Comparison of ENCODE assay signal across 1 cellular context in genomic region chr9:33024966-33025571, GRCh38.
A peak's percentile ranks its signal among the peaks of the same experiment; 100 is the strongest.
TF ChIP-seq lines count a peak whose summit lies in the region.

Gene DNAJA1 (plus strand): TSS chr9:33025273. CDS start chr9:33026485, 1,212 bp downstream.

TF ChIP-seq in HepG2, 621 proteins besides CTCF, POLR2A, EP300 and RAD21 (continued from another document and continues in another):
- TF ChIP-seq SNAPC4 (CRISPR knock-in tag; IDR thresholded peaks at IDR 0.05) (peak; percentile 85; the same call in 1 of the 2 replicates), WIZ (CRISPR knock-in tag; IDR thresholded peaks at IDR 0.05) (0 out of 2 replicates have a peak, but pooled peaks have one; percentile 29), ZNF468 (CRISPR knock-in tag; IDR thresholded peaks at IDR 0.05) (no peak), ADNP (CRISPR knock-in tag; IDR thresholded peaks at IDR 0.05) (no peak), ZNF724P (CRISPR knock-in tag; IDR thresholded peaks at IDR 0.05; ENCODE audit: borderline replicate concordance) (no peak), FOXA1 (IDR thresholded peaks at IDR 0.05) (no peak), FOXA1 (CRISPR knock-in tag; IDR thresholded peaks at IDR 0.05) (no peak), SYNCRIP (IDR thresholded peaks at IDR 0.05; ENCODE audit: insufficient read depth, low read depth, low read length) (no peak), TFAP4 (IDR thresholded peaks at IDR 0.05; ENCODE audit: borderline replicate concordance, low read depth) (peak; percentile 46; the same call in 1 of the 2 replicates), MEIS1 (CRISPR knock-in tag; IDR thresholded peaks at IDR 0.05; ENCODE audit: borderline replicate concordance) (no peak; the same call in 1 of the 2 replicates), NFYC (CRISPR knock-in tag; IDR thresholded peaks at IDR 0.05) (peak; percentile 41; the same call in 1 of the 2 replicates), PPARG (CRISPR knock-in tag; conservative IDR thresholded peaks at IDR 0.05) (peak; percentile 61; the same call in 1 of the 2 replicates), ZFYVE20 (CRISPR knock-in tag; IDR thresholded peaks at IDR 0.05; ENCODE audit: borderline replicate concordance, low read depth) (no peak), TCF7 (IDR thresholded peaks at IDR 0.05; ENCODE audit: low read depth) (no peak), ZNF776 (CRISPR knock-in tag; IDR thresholded peaks at IDR 0.05) (peak; percentile 89; the same call in 1 of the 2 replicates), ZFP90 (CRISPR knock-in tag; IDR thresholded peaks at IDR 0.05; ENCODE audit: borderline replicate concordance) (peak; percentile 65), ZNF275 (CRISPR knock-in tag; IDR thresholded peaks at IDR 0.05; ENCODE audit: borderline replicate concordance) (peak; percentile 80; the same call in 1 of the 2 replicates), NFKBIZ (CRISPR knock-in tag; IDR thresholded peaks at IDR 0.05) (no peak), MTF2 (CRISPR knock-in tag; IDR thresholded peaks at IDR 0.05; ENCODE audit: borderline replicate concordance) (peak; percentile 50; the same call in 1 of the 2 replicates), MAZ (IDR thresholded peaks at IDR 0.05; ENCODE audit: borderline replicate concordance, low read depth, low read length) (peak; percentile 92; the same call in 1 of the 2 replicates), MAZ (CRISPR knock-in tag; IDR thresholded peaks at IDR 0.05; ENCODE audit: low read depth) (no peak; the same call in 1 of the 2 replicates), ETV5 (CRISPR knock-in tag; IDR thresholded peaks at IDR 0.05; ENCODE audit: borderline replicate concordance) (peak; percentile 83), HOXA3 (CRISPR knock-in tag; IDR thresholded peaks at IDR 0.05) (peak; percentile 81), NAIF1 (CRISPR knock-in tag; IDR thresholded peaks at IDR 0.05; ENCODE audit: borderline replicate concordance) (0 out of 2 replicates have a peak, but pooled peaks have one; percentile 27), RBM39 (IDR thresholded peaks at IDR 0.05; ENCODE audit: low read depth, low read length, poor library complexity, severe bottlenecking) (peak; percentile 86), ZBTB38 (CRISPR knock-in tag; IDR thresholded peaks at IDR 0.05) (peak; percentile 82; the same call in 1 of the 2 replicates), ZNF354B (CRISPR knock-in tag; IDR thresholded peaks at IDR 0.05) (peak; percentile 94), ZFP37 (CRISPR knock-in tag; IDR thresholded peaks at IDR 0.05; ENCODE audit: borderline replicate concordance) (0 out of 2 replicates have a peak, but pooled peaks have one; percentile 21), THAP8 (CRISPR knock-in tag; IDR thresholded peaks at IDR 0.05; ENCODE audit: borderline replicate concordance) (no peak; the same call in 1 of the 2 replicates), SKIL (CRISPR knock-in tag; IDR thresholded peaks at IDR 0.05; ENCODE audit: borderline replicate concordance) (peak; percentile 47; the same call in 1 of the 2 replicates), TBP (CRISPR knock-in tag; IDR thresholded peaks at IDR 0.05) (no peak), POLR2AphosphoS2 (IDR thresholded peaks at IDR 0.05; ENCODE audit: low read depth, low read length) (peak; percentile 81; the same call in 1 of the 2 replicates), ZNF720 (CRISPR knock-in tag; IDR thresholded peaks at IDR 0.05) (0 out of 2 replicates have a peak, but pooled peaks have one; percentile 18), ZNF879 (CRISPR knock-in tag; IDR thresholded peaks at IDR 0.05) (no peak; the same call in 1 of the 2 replicates), ZUFSP (CRISPR knock-in tag; IDR thresholded peaks at IDR 0.05; ENCODE audit: borderline replicate concordance) (no peak), HNF1A (IDR thresholded peaks at IDR 0.05; ENCODE audit: low read depth) (no peak), HNF1A (CRISPR knock-in tag; IDR thresholded peaks at IDR 0.05; ENCODE audit: borderline replicate concordance) (peak; percentile 77), HDAC1 (CRISPR knock-in tag; IDR thresholded peaks at IDR 0.05) (peak; percentile 80), ZNF562 (CRISPR knock-in tag; IDR thresholded peaks at IDR 0.05; ENCODE audit: borderline replicate concordance) (no peak), TCF12 (IDR thresholded peaks at IDR 0.05) (no peak), TCF12 (CRISPR knock-in tag; IDR thresholded peaks at IDR 0.05) (peak; percentile 85), AHR (CRISPR knock-in tag; IDR thresholded peaks at IDR 0.05) (peak; percentile 89; the same call in 1 of the 2 replicates)
- TF ChIP-seq, protein P1, sequence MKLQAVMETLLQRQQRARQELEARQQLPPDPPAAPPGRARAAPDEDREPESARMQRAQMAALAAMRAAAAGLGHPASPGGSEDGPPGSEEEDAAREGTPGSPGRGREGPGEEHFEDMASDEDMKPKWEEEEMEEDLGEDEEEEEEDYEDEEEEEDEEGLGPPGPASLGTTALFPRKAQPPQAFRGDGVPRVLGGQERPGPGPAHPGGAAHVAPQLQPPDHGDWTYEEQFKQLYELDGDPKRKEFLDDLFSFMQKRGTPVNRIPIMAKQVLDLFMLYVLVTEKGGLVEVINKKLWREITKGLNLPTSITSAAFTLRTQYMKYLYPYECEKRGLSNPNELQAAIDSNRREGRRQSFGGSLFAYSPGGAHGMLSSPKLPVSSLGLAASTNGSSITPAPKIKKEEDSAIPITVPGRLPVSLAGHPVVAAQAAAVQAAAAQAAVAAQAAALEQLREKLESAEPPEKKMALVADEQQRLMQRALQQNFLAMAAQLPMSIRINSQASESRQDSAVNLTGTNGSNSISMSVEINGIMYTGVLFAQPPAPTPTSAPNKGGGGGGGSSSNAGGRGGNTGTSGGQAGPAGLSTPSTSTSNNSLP (IDR thresholded peaks at IDR 0.05; ENCODE audit: low read depth, low read length): no peak
- TF ChIP-seq, protein P2, sequence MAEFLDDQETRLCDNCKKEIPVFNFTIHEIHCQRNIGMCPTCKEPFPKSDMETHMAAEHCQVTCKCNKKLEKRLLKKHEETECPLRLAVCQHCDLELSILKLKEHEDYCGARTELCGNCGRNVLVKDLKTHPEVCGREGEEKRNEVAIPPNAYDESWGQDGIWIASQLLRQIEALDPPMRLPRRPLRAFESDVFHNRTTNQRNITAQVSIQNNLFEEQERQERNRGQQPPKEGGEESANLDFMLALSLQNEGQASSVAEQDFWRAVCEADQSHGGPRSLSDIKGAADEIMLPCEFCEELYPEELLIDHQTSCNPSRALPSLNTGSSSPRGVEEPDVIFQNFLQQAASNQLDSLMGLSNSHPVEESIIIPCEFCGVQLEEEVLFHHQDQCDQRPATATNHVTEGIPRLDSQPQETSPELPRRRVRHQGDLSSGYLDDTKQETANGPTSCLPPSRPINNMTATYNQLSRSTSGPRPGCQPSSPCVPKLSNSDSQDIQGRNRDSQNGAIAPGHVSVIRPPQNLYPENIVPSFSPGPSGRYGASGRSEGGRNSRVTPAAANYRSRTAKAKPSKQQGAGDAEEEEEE (CRISPR knock-in tag; IDR thresholded peaks at IDR 0.05; ENCODE audit: borderline replicate concordance): no peak
